ENCODE assay signal across 23 cellular contexts in genomic region chrX:10171291-10171690, GRCh38.
"Had no signal": no experiment of that assay in that cellular context is flagged by ENCODE, and none has a peak within 500 bp of the region (broad histone marks: within the 10 kb centered on the region; RNA-seq: fewer than 3 reads in every experiment).

No MANE protein-coding gene starts in this region.

- H3K27ac Mint-ChIP-seq: activated CD4-positive, alpha-beta memory T cell treated with anti-CD3 and anti-CD28 coated beads, Interleukin-2, amount 10 ng/mL, durations not matched to agents 7 days and 5 days; activated CD8-positive, alpha-beta memory T cell treated with anti-CD3 and anti-CD28 coated beads, Interleukin-2, amount 10 ng/mL, durations not matched to agents 7 days and 5 days; activated naive CD8-positive, alpha-beta T cell treated with anti-CD3 and anti-CD28 coated beads, Interleukin-2, amount 10 ng/mL, durations not matched to agents 7 days and 5 days; activated T-helper 17 cell treated with anti-CD3 and anti-CD28 coated beads, Interleukin-2, amount 50 U/mL, for 72 hours; mesothelial cell of epicardium; nephron progenitor cell had no signal

- H3K27me3 ChIP-seq: body of pancreas, foreskin keratinocyte, tibial artery, vagina had no signal

- H3K4me3 ChIP-seq: body of pancreas, lower lobe of right lung, tibial artery, vagina had no signal

- H3K4me3 Mint-ChIP-seq: activated CD4-positive, alpha-beta memory T cell treated with anti-CD3 and anti-CD28 coated beads, Interleukin-2, amount 10 ng/mL, durations not matched to agents 7 days and 5 days; activated CD8-positive, alpha-beta memory T cell treated with anti-CD3 and anti-CD28 coated beads, Interleukin-2, amount 10 ng/mL, durations not matched to agents 7 days and 5 days; activated naive CD8-positive, alpha-beta T cell treated with anti-CD3 and anti-CD28 coated beads, Interleukin-2, amount 10 ng/mL, durations not matched to agents 7 days and 5 days; activated T-helper 17 cell treated with anti-CD3 and anti-CD28 coated beads, Interleukin-2, amount 50 U/mL, for 72 hours; mesothelial cell of epicardium; nephron progenitor cell had no signal

- ATAC-seq: activated CD8-positive, alpha-beta memory T cell treated with anti-CD3 and anti-CD28 coated beads, Interleukin-2, amount 10 ng/mL, durations not matched to agents 7 days and 5 days; activated T-helper 17 cell treated with anti-CD3 and anti-CD28 coated beads, Interleukin-2, amount 50 U/mL, for 72 hours; body of pancreas; foreskin keratinocyte; left cardiac atrium; lower lobe of right lung had no signal

- DNase-seq: activated CD4-positive, alpha-beta memory T cell treated with anti-CD3 and anti-CD28 coated beads, Interleukin-2, amount 10 ng/mL, durations not matched to agents 7 days and 5 days; activated CD4-positive, alpha-beta T cell treated with anti-CD3 and anti-CD28 coated beads for 48 hours; activated CD4-positive, CD25-positive, alpha-beta regulatory T cell; activated CD8-positive, alpha-beta memory T cell treated with anti-CD3 and anti-CD28 coated beads, Interleukin-2, amount 10 ng/mL, durations not matched to agents 7 days and 5 days; activated naive CD4-positive, alpha-beta T cell; activated naive CD8-positive, alpha-beta T cell treated with anti-CD3 and anti-CD28 coated beads, Interleukin-2, amount 10 ng/mL, durations not matched to agents 7 days and 5 days; amygdala; foreskin keratinocyte; glutamatergic neuron; hippocampal formation; left cardiac atrium; lower lobe of right lung; nephron progenitor cell; nucleus accumbens; stimulated activated CD4-positive, alpha-beta T cell treated with anti-CD3 and anti-CD28 coated beads, Interleukin-1b, Interleukin-23, amount 100 ng/mL, for 48 hours; stimulated activated CD8-positive, alpha-beta memory T cell treated with anti-CD3 and anti-CD28 coated beads, Interleukin-4, amount 100 ng/mL, for 48 hours; stimulated activated naive CD4-positive, alpha-beta T cell treated with Interleukin-2 at 50 U/mL for 16 hours; tibial artery had no signal

- H3K36me3 ChIP-seq: lower lobe of right lung, tibial artery, vagina had no signal

- H3K27ac ChIP-seq: body of pancreas, epithelial cell of prostate, foreskin keratinocyte, lower lobe of right lung, tibial artery, vagina had no signal

- H3K4me1 ChIP-seq: foreskin keratinocyte had no signal

- H3K9me3 Mint-ChIP-seq: activated CD4-positive, alpha-beta memory T cell treated with anti-CD3 and anti-CD28 coated beads, Interleukin-2, amount 10 ng/mL, durations not matched to agents 7 days and 5 days; activated naive CD8-positive, alpha-beta T cell treated with anti-CD3 and anti-CD28 coated beads, Interleukin-2, amount 10 ng/mL, durations not matched to agents 7 days and 5 days; activated T-helper 17 cell treated with anti-CD3 and anti-CD28 coated beads, Interleukin-2, amount 50 U/mL, for 72 hours had no signal

- H3K9me3 ChIP-seq: body of pancreas, lower lobe of right lung, tibial artery, vagina had no signal

- H3K4me1 Mint-ChIP-seq: activated T-helper 17 cell treated with anti-CD3 and anti-CD28 coated beads, Interleukin-2, amount 50 U/mL, for 72 hours had no signal

- H3K36me3 Mint-ChIP-seq: activated CD8-positive, alpha-beta memory T cell treated with anti-CD3 and anti-CD28 coated beads, Interleukin-2, amount 10 ng/mL, durations not matched to agents 7 days and 5 days; activated naive CD8-positive, alpha-beta T cell treated with anti-CD3 and anti-CD28 coated beads, Interleukin-2, amount 10 ng/mL, durations not matched to agents 7 days and 5 days had no signal
